In genomic region chr2:169141713-169142352, GRCh38 we compare ENCODE assay signal across 8 cellular contexts.
DNase-seq lines count a peak whose midpoint lies in the region; ATAC-seq and TF ChIP-seq lines count a peak whose summit lies in the region.

No MANE protein-coding gene starts in this region.

- H3K27ac Mint-ChIP-seq in naive thymus-derived CD8-positive, alpha-beta T cell, result no peak overlapping the region

- H3K9me3 Mint-ChIP-seq in naive thymus-derived CD8-positive, alpha-beta T cell, result no peaks in the 10 kb centered on the region

- peak; percentile 71 for ATAC-seq in HG02870 (IDR thresholded peaks at IDR 0.05; ENCODE audit: unreplicated experiment)
- no peak for ATAC-seq in naive thymus-derived CD8-positive, alpha-beta T cell
- ATAC-seq in stimulated activated naive CD8-positive, alpha-beta T cell treated with anti-CD3 and anti-CD28 coated beads, Interleukin-15, Interleukin-2, amounts not matched to agents 100 U/mL and 50 U/mL, for 24 hours, result peak; percentile 45

- no peak overlapping the region for H3K4me3 Mint-ChIP-seq in naive thymus-derived CD8-positive, alpha-beta T cell

- DNase-seq in NCI-H1092 treated with DMSO at 0.1 percent for 48 hours (lab: John Stamatoyannopoulos, UW) (peak; percentile 8), NCI-H1092 (lab: John Stamatoyannopoulos, UW) (no peak), NCI-H526 treated with DMSO at 0.1 percent for 48 hours (lab: John Stamatoyannopoulos, UW) (peak; percentile 4), epithelial cell of proximal tubule (ENCODE audit: low read depth) (no peak)
- DNase-seq in activated CD8-positive, alpha-beta memory T cell treated with anti-CD3 and anti-CD28 coated beads for 4 hours (ENCODE audit: low read depth in 2 of 2), result peak; percentile 28 to 35
- DNase-seq in naive thymus-derived CD8-positive, alpha-beta T cell, result peak; percentile 23 to 74 (median 52)
- peak; percentile 73 for DNase-seq in stimulated activated naive CD8-positive, alpha-beta T cell treated with anti-CD3 and anti-CD28 coated beads, Interleukin-15, Interleukin-2, amounts not matched to agents 100 U/mL and 50 U/mL, for 24 hours

- POLR2A ChIA-PET in naive thymus-derived CD8-positive, alpha-beta T cell (lab: Charles Lee), result interaction anchor here (1.1 to 1.4 kb wide), 2 partner anchors 31 to 34 kb away, joined by 3 to 4 read pairs; no protein-coding TSS in a partner anchor

- no peaks in the 10 kb centered on the region for H3K36me3 Mint-ChIP-seq in naive thymus-derived CD8-positive, alpha-beta T cell

- H3K4me3 ChIP-seq in epithelial cell of proximal tubule (ENCODE audit: low read depth, low read length), result no peak overlapping the region

- H3K27me3 Mint-ChIP-seq in naive thymus-derived CD8-positive, alpha-beta T cell, result no peaks in the 10 kb centered on the region

- H3K4me1 Mint-ChIP-seq in naive thymus-derived CD8-positive, alpha-beta T cell, result peaks cover 0 to 1% (median under 1%) of the 10 kb centered on the region in 4 donors

- TF ChIP-seq CTCF in epithelial cell of proximal tubule (conservative IDR thresholded peaks at IDR 0.05; ENCODE audit: low read depth, low read length), result peak; percentile 95

Comparison
In these comparisons a context has a peak if more than half of its experiments do, and no peak if none do; other contexts are left out.
1. DNase-seq: peak in NCI-H1092 treated with DMSO at 0.1 percent for 48 hours (single experiment), NCI-H526 treated with DMSO at 0.1 percent for 48 hours (single experiment), activated CD8-positive, alpha-beta memory T cell treated with anti-CD3 and anti-CD28 coated beads for 4 hours (2 of 2), naive thymus-derived CD8-positive, alpha-beta T cell (10 of 10) and stimulated activated naive CD8-positive, alpha-beta T cell treated with anti-CD3 and anti-CD28 coated beads, Interleukin-15, Interleukin-2, amounts not matched to agents 100 U/mL and 50 U/mL, for 24 hours (single experiment); none in NCI-H1092 (single experiment) and epithelial cell of proximal tubule (single experiment).
2. ATAC-seq: peak in HG02870 (single experiment) and stimulated activated naive CD8-positive, alpha-beta T cell treated with anti-CD3 and anti-CD28 coated beads, Interleukin-15, Interleukin-2, amounts not matched to agents 100 U/mL and 50 U/mL, for 24 hours (single experiment); none in naive thymus-derived CD8-positive, alpha-beta T cell (0 of 2).